In genomic region chr7:127209886-127210285, GRCh38 we compare ENCODE assay signal across 36 cellular contexts. TPM values are rescaled to one million over a fixed set of nuclear protein-coding genes. Genes with fewer than 3 reads are reported as not detected.
"Had no signal": no experiment of that assay in that cellular context is flagged by ENCODE, and none has a peak within 500 bp of the region (broad histone marks: within the 10 kb centered on the region; RNA-seq: fewer than 3 reads in every experiment).

No MANE protein-coding gene starts in this region.

- H3K9me3 ChIP-seq: MG63 had no signal

- H3K27me3 ChIP-seq: MG63 had no signal

- H3K27ac ChIP-seq: KMS-11 had no signal

- H3K4me2 ChIP-seq: KMS-11 had no signal

- H3K4me3 ChIP-seq: MG63 had no signal

- H3K36me3 ChIP-seq: MG63 had no signal

- DNase-seq: Karpas-422, Kasumi-1, MG63, MM.1S, MV-4-11, NCI-H1048, NCI-H1092, NCI-H1092 treated with DMSO at 0.1 percent for 48 hours, NCI-H1105, NCI-H1105 treated with DMSO at 0.1 percent for 48 hours, NCI-H1417, NCI-H1417 treated with DMSO at 0.1 percent for 48 hours, NCI-H1436, NCI-H1436 treated with DMSO at 0.1 percent for 48 hours, NCI-H146, NCI-H1694, NCI-H1694 treated with DMSO at 0.1 percent for 48 hours, NCI-H187, NCI-H187 treated with DMSO at 0.1 percent for 48 hours, NCI-H1930, NCI-H2029, NCI-H2029 treated with DMSO at 0.1 percent for 48 hours, NCI-H2081, NCI-H2081 treated with DMSO at 0.1 percent for 48 hours, NCI-H2107, NCI-H2171, NCI-H2171 treated with DMSO at 0.1 percent for 48 hours, NCI-H2227 treated with DMSO at 0.1 percent for 48 hours, NCI-H226, NCI-H345, NCI-H446, NCI-H446 treated with DMSO at 0.1 percent for 48 hours, NCI-H510A had no signal

- H3K9ac ChIP-seq: KMS-11 had no signal

RNA-seq across cellular contexts. Expression of gene GRM8, which starts 42.9 kb away (rescaled TPM):
- total RNA-seq: MCF 10A, NCI-H460 had no signal
